ENCODE assay signal across 22 cellular contexts in genomic region chr13:113147206-113147605, GRCh38. TPM values are rescaled to one million over a fixed set of nuclear protein-coding genes. Genes with fewer than 3 reads are reported as not detected.
A peak's percentile ranks its signal among the peaks of the same experiment; 100 is the strongest.
DNase-seq lines count a peak whose midpoint lies in the region; TF ChIP-seq lines count a peak whose summit lies in the region.
"Had no signal": no experiment of that assay in that cellular context is flagged by ENCODE, and none has a peak within 500 bp of the region (broad histone marks: within the 10 kb centered on the region; RNA-seq: fewer than 3 reads in every experiment).

No MANE protein-coding gene starts in this region.

- no peaks in the 10 kb centered on the region for H3K27me3 ChIP-seq in Caco-2 (replicated peaks; ENCODE audit: control insufficient read depth, insufficient read depth, low read length)

- H3K4me1 Mint-ChIP-seq in activated CD4-positive, alpha-beta memory T cell treated with anti-CD3 and anti-CD28 coated beads for 36 hours (ENCODE audit: low read depth): peaks cover 9% of the 10 kb centered on the region
- H3K4me1 Mint-ChIP-seq in activated CD4-positive, alpha-beta memory T cell treated with anti-CD3 and anti-CD28 coated beads, Interleukin-2, amount 10 ng/mL, durations not matched to agents 7 days and 5 days: peaks cover 5% of the 10 kb centered on the region
- peaks cover 2% of the 10 kb centered on the region for H3K4me1 Mint-ChIP-seq in Caco-2 (ENCODE audit: low read depth, unreplicated experiment)

- peaks cover 3% of the 10 kb centered on the region for H3K36me3 Mint-ChIP-seq in activated CD4-positive, alpha-beta memory T cell treated with anti-CD3 and anti-CD28 coated beads for 36 hours
- H3K36me3 Mint-ChIP-seq in activated CD4-positive, alpha-beta memory T cell treated with anti-CD3 and anti-CD28 coated beads, Interleukin-2, amount 10 ng/mL, durations not matched to agents 7 days and 5 days (ENCODE audit: low read depth): no peaks in the 10 kb centered on the region
- no peaks in the 10 kb centered on the region for H3K36me3 Mint-ChIP-seq in Caco-2 (ENCODE audit: insufficient read depth, unreplicated experiment)
- H3K36me3 Mint-ChIP-seq: IgD-negative memory B cell had no signal

- H3K4me3 Mint-ChIP-seq in activated CD4-positive, alpha-beta memory T cell treated with anti-CD3 and anti-CD28 coated beads for 36 hours: no peak overlapping the region
- H3K4me3 Mint-ChIP-seq in activated CD4-positive, alpha-beta memory T cell treated with anti-CD3 and anti-CD28 coated beads, Interleukin-2, amount 10 ng/mL, durations not matched to agents 7 days and 5 days: no peak overlapping the region
- no peak overlapping the region for H3K4me3 Mint-ChIP-seq in Caco-2 (ENCODE audit: unreplicated experiment)
- H3K4me3 Mint-ChIP-seq: B cell had no signal

- peaks cover 2% of the 10 kb centered on the region for H3K27me3 Mint-ChIP-seq in activated CD4-positive, alpha-beta memory T cell treated with anti-CD3 and anti-CD28 coated beads for 36 hours
- H3K27me3 Mint-ChIP-seq in activated CD4-positive, alpha-beta memory T cell treated with anti-CD3 and anti-CD28 coated beads, Interleukin-2, amount 10 ng/mL, durations not matched to agents 7 days and 5 days: peaks cover 7% of the 10 kb centered on the region
- no peaks in the 10 kb centered on the region for H3K27me3 Mint-ChIP-seq in Caco-2 (ENCODE audit: insufficient read depth, unreplicated experiment)

- intact Hi-C loops in activated CD4-positive, alpha-beta memory T cell treated with anti-CD3 and anti-CD28 coated beads for 36 hours (cut with micrococcal nuclease): no loop called here
- intact Hi-C loops in Caco-2 (cut with micrococcal nuclease; ENCODE audit: unreplicated experiment): no loop called here

- CTCF ChIA-PET in activated CD4-positive, alpha-beta memory T cell treated with anti-CD3 and anti-CD28 coated beads for 36 hours (lab: Charles Lee): no interaction called here
- CTCF ChIA-PET in activated CD4-positive, alpha-beta memory T cell treated with anti-CD3 and anti-CD28 coated beads, Interleukin-2, amount 10 ng/mL, durations not matched to agents 7 days and 5 days (lab: Charles Lee): no interaction called here
- CTCF ChIA-PET in Caco-2 (lab: Charles Lee): no interaction called here

- no peak overlapping the region for H3K4me3 ChIP-seq in Caco-2 (ENCODE audit: low read depth, low read length)
- H3K4me3 ChIP-seq: HAP-1 had no signal

- BruUV-seq in Caco-2 (replicated peaks; lab: Mats Ljungman, UMichigan): no TSS peak

- H3K36me3 ChIP-seq in Caco-2 (ENCODE audit: control insufficient read depth, insufficient read depth, low read length): no peaks in the 10 kb centered on the region; the same call in 1 of the 2 replicates
- H3K36me3 ChIP-seq: HAP-1 had no signal

- POLR2A ChIA-PET in activated CD4-positive, alpha-beta memory T cell treated with anti-CD3 and anti-CD28 coated beads for 36 hours (lab: Charles Lee): no interaction called here
- POLR2A ChIA-PET in activated CD4-positive, alpha-beta memory T cell treated with anti-CD3 and anti-CD28 coated beads, Interleukin-2, amount 10 ng/mL, durations not matched to agents 7 days and 5 days (lab: Charles Lee): no interaction called here
- POLR2A ChIA-PET in Caco-2 (lab: Charles Lee): no interaction called here

- no peak for TF ChIP-seq CTCF in Caco-2 (IDR thresholded peaks at IDR 0.05; ENCODE audit: insufficient read depth in 1 of 2, low read depth in 1 of 2, low read length in 1 of 2, severe bottlenecking in 1 of 2, unreplicated experiment in 1 of 2)

- H3K4me1 ChIP-seq in Caco-2: no peaks in the 10 kb centered on the region
- H3K4me1 ChIP-seq: HAP-1 had no signal

- peak; percentile 4 for DNase-seq in activated CD4-positive, alpha-beta memory T cell treated with anti-CD3 and anti-CD28 coated beads for 36 hours
- no peak for DNase-seq in activated CD4-positive, alpha-beta memory T cell treated with anti-CD3 and anti-CD28 coated beads, Interleukin-2, amount 10 ng/mL, durations not matched to agents 7 days and 5 days
- DNase-seq in Caco-2: no peak
- peak; percentile 33 for DNase-seq in activated CD8-positive, alpha-beta memory T cell treated with anti-CD3 and anti-CD28 coated beads, Interleukin-2, amount 50 U/mL, for 48 hours
- DNase-seq in mesenteric fat pad (ENCODE audit: low spot score): peak; percentile 69
- DNase-seq in NCI-H1436 treated with DMSO at 0.1 percent for 48 hours (lab: John Stamatoyannopoulos, UW): no peak
- DNase-seq in NCI-H2029 (lab: John Stamatoyannopoulos, UW): no peak
- DNase-seq in midbrain (lab: John Stamatoyannopoulos, UW): no peak
- DNase-seq: 8988T, GF-D8, Karpas-422, NCI-H1048, NCI-H2227 treated with DMSO at 0.1 percent for 48 hours, NCI-H510A treated with DMSO at 0.1 percent for 48 hours, NCI-H774, Right ventricle myocardium superior had no signal

- no peak overlapping the region for H3K27ac Mint-ChIP-seq in activated CD4-positive, alpha-beta memory T cell treated with anti-CD3 and anti-CD28 coated beads for 36 hours
- H3K27ac Mint-ChIP-seq in activated CD4-positive, alpha-beta memory T cell treated with anti-CD3 and anti-CD28 coated beads, Interleukin-2, amount 10 ng/mL, durations not matched to agents 7 days and 5 days: no peak overlapping the region
- peak overlapping the region; percentile 4 for H3K27ac Mint-ChIP-seq in Caco-2 (ENCODE audit: unreplicated experiment)
- H3K27ac Mint-ChIP-seq: B cell, IgD-negative memory B cell had no signal

- H3K9me3 ChIP-seq in Caco-2: no peaks in the 10 kb centered on the region
- H3K9me3 ChIP-seq: HAP-1 had no signal

- H3K9me3 Mint-ChIP-seq in activated CD4-positive, alpha-beta memory T cell treated with anti-CD3 and anti-CD28 coated beads for 36 hours: peaks cover 8% of the 10 kb centered on the region
- peaks cover 4% of the 10 kb centered on the region for H3K9me3 Mint-ChIP-seq in activated CD4-positive, alpha-beta memory T cell treated with anti-CD3 and anti-CD28 coated beads, Interleukin-2, amount 10 ng/mL, durations not matched to agents 7 days and 5 days
- H3K9me3 Mint-ChIP-seq in Caco-2 (ENCODE audit: unreplicated experiment): no peaks in the 10 kb centered on the region

RNA-seq across cellular contexts. Expression of gene PROZ, which starts 11.2 kb away (rescaled TPM):
- total RNA-seq in activated CD4-positive, alpha-beta memory T cell treated with anti-CD3 and anti-CD28 coated beads for 36 hours: not detected
- not detected for total RNA-seq in activated CD4-positive, alpha-beta memory T cell treated with anti-CD3 and anti-CD28 coated beads, Interleukin-2, amount 10 ng/mL, durations not matched to agents 7 days and 5 days
- total RNA-seq in Caco-2 (2022) (not detected in 2 replicates), mesenteric fat pad (not detected)
- total RNA-seq: B cell, Daoy, MCF 10A, OCI-LY7, Right ventricle myocardium superior had no signal

RNA-seq across cellular contexts. Expression of gene F10, which starts 24.6 kb away (rescaled TPM):
- total RNA-seq in activated CD4-positive, alpha-beta memory T cell treated with anti-CD3 and anti-CD28 coated beads for 36 hours: not detected
- total RNA-seq in activated CD4-positive, alpha-beta memory T cell treated with anti-CD3 and anti-CD28 coated beads, Interleukin-2, amount 10 ng/mL, durations not matched to agents 7 days and 5 days: not detected
- 26.3 and 34.3 TPM in 2 replicates for total RNA-seq in Caco-2 (2022)
- 6.6 TPM for total RNA-seq in mesenteric fat pad
- total RNA-seq: B cell, Daoy, MCF 10A, OCI-LY7 had no signal

RNA-seq across cellular contexts. Expression of gene F7, which starts 41.6 kb away (rescaled TPM):
- under 1 TPM; 0.29 to 0.56 TPM for total RNA-seq in activated CD4-positive, alpha-beta memory T cell treated with anti-CD3 and anti-CD28 coated beads for 36 hours
- not detected for total RNA-seq in activated CD4-positive, alpha-beta memory T cell treated with anti-CD3 and anti-CD28 coated beads, Interleukin-2, amount 10 ng/mL, durations not matched to agents 7 days and 5 days
- total RNA-seq in Caco-2 (2022) (48.0 and 52.4 TPM in 2 replicates), mesenteric fat pad (0.35 TPM)
- total RNA-seq: B cell, MCF 10A, OCI-LY7 had no signal

Comparison
In these comparisons a context has a peak if more than half of its experiments do, and no peak if none do; other contexts are left out.
1. DNase-seq: peak in activated CD4-positive, alpha-beta memory T cell treated with anti-CD3 and anti-CD28 coated beads for 36 hours (single experiment), activated CD8-positive, alpha-beta memory T cell treated with anti-CD3 and anti-CD28 coated beads, Interleukin-2, amount 50 U/mL, for 48 hours (single experiment) and mesenteric fat pad (single experiment); none in activated CD4-positive, alpha-beta memory T cell treated with anti-CD3 and anti-CD28 coated beads, Interleukin-2, amount 10 ng/mL, durations not matched to agents 7 days and 5 days (single experiment), Caco-2 (0 of 2), NCI-H1436 treated with DMSO at 0.1 percent for 48 hours (single experiment), NCI-H2029 (single experiment) and midbrain (single experiment).
2. RNA of gene F7, which starts 41.6 kb away (total RNA-seq): 48.0 to 52.4 TPM in Caco-2; 0.29 to 0.56 TPM in activated CD4-positive, alpha-beta memory T cell treated with anti-CD3 and anti-CD28 coated beads for 36 hours, 0.35 TPM in mesenteric fat pad (single experiment) and not detected in activated CD4-positive, alpha-beta memory T cell treated with anti-CD3 and anti-CD28 coated beads, Interleukin-2, amount 10 ng/mL, durations not matched to agents 7 days and 5 days; every median in the first group is over 10 times any median in the second.